ENCODE assay signal across 8 cellular contexts in the genomic region with DNA sequence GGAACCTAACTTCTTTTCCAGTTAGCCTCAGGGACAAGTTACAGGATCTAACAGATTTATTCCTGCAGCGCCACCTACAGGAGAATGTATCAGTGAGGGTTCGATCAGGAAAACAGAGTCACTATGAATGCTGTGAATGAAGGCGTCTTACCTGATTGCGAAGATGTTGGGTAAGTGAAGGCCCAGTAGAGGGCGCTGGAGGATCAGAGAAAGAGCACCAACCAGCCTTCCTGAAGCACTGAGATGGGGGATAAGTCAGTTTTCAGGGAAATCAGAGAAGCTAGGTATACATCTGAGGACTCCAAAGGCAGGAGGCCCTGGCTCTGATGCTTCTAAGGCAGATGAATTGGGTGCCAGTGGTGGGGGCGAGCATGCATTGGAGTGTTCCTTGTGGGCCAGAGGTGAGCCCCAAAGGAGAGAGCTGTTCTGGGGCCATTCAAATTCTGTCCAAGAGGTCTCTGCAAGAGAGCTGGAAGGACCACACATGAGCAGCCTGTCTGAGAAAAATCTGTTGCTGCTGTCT.
DNase-seq lines count a peak whose midpoint lies in the region; ATAC-seq and TF ChIP-seq lines count a peak whose summit lies in the region.

No MANE protein-coding gene starts in this region.

- H3K79me1 ChIP-seq in mesenchymal stem cell (replicated peaks; ENCODE audit: low read length, poor library complexity, severe bottlenecking): no peaks in the 10 kb centered on the region

- H2BK15ac ChIP-seq in mesenchymal stem cell (ENCODE audit: low read depth, poor library complexity, severe bottlenecking): no peak overlapping the region

- H3K27me3 ChIP-seq in mesenchymal stem cell (ENCODE audit: control insufficient read depth in 1 of 2, insufficient read depth in 1 of 2, low read length in 2 of 2): peaks cover 0 to 3% of the 10 kb centered on the region in 2 experiments

- no peak overlapping the region for H3K4ac ChIP-seq in mesenchymal stem cell (ENCODE audit: low read depth in 1 of 2, low read length in 2 of 2)

- no peak overlapping the region for H2AFZ ChIP-seq in mesenchymal stem cell (ENCODE audit: low read depth, low read length)

- no peak overlapping the region for H2AK5ac ChIP-seq in mesenchymal stem cell (ENCODE audit: low read length, severe bottlenecking)

- H4K8ac ChIP-seq in mesenchymal stem cell (ENCODE audit: low read length): no peak overlapping the region

- H3K23ac ChIP-seq in mesenchymal stem cell (ENCODE audit: low read length in 2 of 2): no peak overlapping the region

- no peaks in the 10 kb centered on the region for H3K36me3 Mint-ChIP-seq in type B pancreatic cell

- no peak overlapping the region for H3K27ac ChIP-seq in mesenchymal stem cell (ENCODE audit: low read length, poor library complexity, severe bottlenecking)

- H3K9me3 ChIP-seq in mesenchymal stem cell (ENCODE audit: control insufficient read depth, low read length): no peaks in the 10 kb centered on the region

- no peak overlapping the region for H2BK120ac ChIP-seq in mesenchymal stem cell (ENCODE audit: low read depth, low read length)

- H3K27me3 Mint-ChIP-seq in type B pancreatic cell: no peaks in the 10 kb centered on the region

- DNase-seq in CD1c-positive myeloid dendritic cell (ENCODE audit: extremely low spot score) (peak; percentile 72), NCI-H1105 (lab: John Stamatoyannopoulos, UW) (peak; percentile 71), SK-N-DZ (ENCODE audit: low spot score) (peak; percentile 90), ecto neural progenitor cell (ENCODE audit: low spot score) (peak; percentile 92), mesenchymal stem cell (peak; percentile 93), type B pancreatic cell (ENCODE audit: extremely low spot score, unreplicated experiment) (peak; percentile 86)

- H3K4me2 ChIP-seq in mesenchymal stem cell (ENCODE audit: low read length, poor library complexity, severe bottlenecking): no peak overlapping the region

- H4K91ac ChIP-seq in mesenchymal stem cell (ENCODE audit: low read length): no peak overlapping the region

- H3K9me3 Mint-ChIP-seq in type B pancreatic cell: no peaks in the 10 kb centered on the region

- H3K18ac ChIP-seq in mesenchymal stem cell (ENCODE audit: low read depth in 1 of 2, low read length in 2 of 2): no peak overlapping the region

- TF ChIP-seq CTCF in type B pancreatic cell (conservative IDR thresholded peaks at IDR 0.05): peak; percentile 99

- H3K4me3 Mint-ChIP-seq in type B pancreatic cell: no peak overlapping the region

- 15% methylated on average over 6 of the region's 6 CpGs for WGBS in mesenchymal stem cell

- H3K4me3 ChIP-seq in mesenchymal stem cell (ENCODE audit: insufficient read depth in 1 of 2, low read depth in 1 of 2, low read length in 2 of 2): no peak overlapping the region

- no peaks in the 10 kb centered on the region for H3K36me3 ChIP-seq in mesenchymal stem cell (ENCODE audit: control insufficient read depth in 1 of 2, insufficient read depth in 2 of 2, low read depth in 1 of 2, low read length in 2 of 2)

- no peak overlapping the region for H3K27ac Mint-ChIP-seq in type B pancreatic cell

- H3K14ac ChIP-seq in mesenchymal stem cell (ENCODE audit: low read length in 2 of 2): no peak overlapping the region

- H3K4me1 ChIP-seq in mesenchymal stem cell (ENCODE audit: control insufficient read depth, insufficient read depth, low read depth, low read length): no peaks in the 10 kb centered on the region

- H2BK5ac ChIP-seq in mesenchymal stem cell (ENCODE audit: low read depth, low read length, poor library complexity, severe bottlenecking): no peak overlapping the region

- no peak overlapping the region for H2BK12ac ChIP-seq in mesenchymal stem cell (ENCODE audit: low read length in 2 of 2)

- H3K9ac ChIP-seq in mesenchymal stem cell (ENCODE audit: low read length): no peak overlapping the region

- H3K4me1 Mint-ChIP-seq in type B pancreatic cell (ENCODE audit: unreplicated experiment): no peaks in the 10 kb centered on the region

- ATAC-seq in GM18511 (IDR thresholded peaks at IDR 0.05; ENCODE audit: unreplicated experiment): peak; percentile 99
- ATAC-seq in HG02884 (IDR thresholded peaks at IDR 0.05; ENCODE audit: unreplicated experiment): peak; percentile 98
